8 cellular contexts compared by ENCODE assay signal in the genomic region with DNA sequence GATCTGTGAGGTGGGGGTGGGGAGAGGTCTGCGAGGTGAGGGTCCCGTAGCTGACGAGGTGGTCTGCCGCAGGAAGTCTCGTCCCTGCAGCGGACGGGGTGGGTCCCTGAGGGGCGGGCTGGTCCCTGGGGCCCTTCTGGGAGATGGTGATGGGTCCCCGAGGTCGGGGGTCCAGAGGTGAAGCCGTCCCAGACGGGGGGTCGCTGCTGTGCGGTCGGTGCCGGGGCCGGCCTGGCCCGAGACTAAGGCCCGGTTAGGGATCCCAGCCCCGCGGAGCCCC. TPM values are rescaled to one million over a fixed set of nuclear protein-coding genes. Genes with fewer than 3 reads are reported as not detected.
DNase-seq lines count a peak whose midpoint lies in the region; ATAC-seq and TF ChIP-seq lines count a peak whose summit lies in the region.

No MANE protein-coding gene starts in this region.

- H3K4me3 ChIP-seq in GM12875 (ENCODE audit: low read depth, low read length) (peak overlapping the region; percentile 77), neutrophil (ENCODE audit: low read depth in 1 of 2, low read length in 1 of 2) (peak overlapping the region; percentile 86 to 93)
- peak overlapping the region; percentile 55 for H3K4me3 ChIP-seq in Jurkat, Clone E6-1 (ENCODE audit: low read length)

- no peaks in the 10 kb centered on the region for H3K27me3 ChIP-seq in neutrophil

- peaks cover 51 to 54% of the 10 kb centered on the region in 2 experiments for H3K4me1 ChIP-seq in neutrophil (ENCODE audit: control insufficient read depth in 1 of 2, insufficient read depth in 1 of 2, low read depth in 1 of 2, low read length in 1 of 2)

- no peak for DNase-seq in Jurkat, Clone E6-1 (ENCODE audit: low read depth, low spot score)
- no peak for DNase-seq in effector memory CD8-positive, alpha-beta T cell
- DNase-seq in NCI-H526 (lab: John Stamatoyannopoulos, UW) (no peak), NCI-H748 treated with DMSO at 0.1 percent for 48 hours (lab: John Stamatoyannopoulos, UW) (no peak), middle frontal gyrus (ENCODE audit: extremely low spot score, low spot score) (no peak)

- TF ChIP-seq CTCF in GM12875 (IDR thresholded peaks at IDR 0.05; ENCODE audit: borderline replicate concordance, insufficient read depth, low read depth, low read length) (no peak), neutrophil (IDR thresholded peaks at IDR 0.05) (no peak)

- peaks cover 21% of the 10 kb centered on the region for H3K36me3 ChIP-seq in neutrophil

- peak overlapping the region; percentile 97 to 99 for H3K4me3 Mint-ChIP-seq in effector memory CD8-positive, alpha-beta T cell

- peak overlapping the region; percentile 95 to 98 for H3K27ac Mint-ChIP-seq in effector memory CD8-positive, alpha-beta T cell

- ATAC-seq in effector memory CD8-positive, alpha-beta T cell (replicated peaks), result peak; percentile 1
- ATAC-seq in HG03571 (IDR thresholded peaks at IDR 0.05; ENCODE audit: unreplicated experiment), result no peak

- no peaks in the 10 kb centered on the region for H3K9me3 ChIP-seq in neutrophil

- peak overlapping the region; percentile 99 for H3K27ac ChIP-seq in neutrophil

- no peaks in the 10 kb centered on the region for H3K9me3 Mint-ChIP-seq in effector memory CD8-positive, alpha-beta T cell

- peaks cover 25% of the 10 kb centered on the region for H3K36me3 Mint-ChIP-seq in effector memory CD8-positive, alpha-beta T cell (ENCODE audit: insufficient read depth)

- H3K4me1 Mint-ChIP-seq in effector memory CD8-positive, alpha-beta T cell (ENCODE audit: low read depth in 2 of 2), result peaks cover 41 to 44% of the 10 kb centered on the region in 2 donors

- no peaks in the 10 kb centered on the region for H3K27me3 Mint-ChIP-seq in effector memory CD8-positive, alpha-beta T cell

RNA-seq across cellular contexts. Expression of a gene that starts 0.4 kb away (rescaled TPM):
- 11.7 TPM for polyA plus RNA-seq in Jurkat, Clone E6-1 (2012; ENCODE audit: insufficient read depth, insufficient read length)

RNA-seq across cellular contexts. Expression of a gene that starts 26.6 kb away (rescaled TPM):
- 8.1 TPM for polyA plus RNA-seq in Jurkat, Clone E6-1 (2012; ENCODE audit: insufficient read depth, insufficient read length)

RNA-seq across cellular contexts. Expression of a gene that starts 27.9 kb away (rescaled TPM):
- polyA plus RNA-seq in Jurkat, Clone E6-1 (2012; ENCODE audit: insufficient read depth, insufficient read length), result not detected

RNA-seq across cellular contexts. Expression of a gene that starts 37.0 kb away (rescaled TPM):
- 4.3 TPM for polyA plus RNA-seq in Jurkat, Clone E6-1 (2012; ENCODE audit: insufficient read depth, insufficient read length)
